ENCODE assay signal across 1 cellular context in the genomic region with DNA sequence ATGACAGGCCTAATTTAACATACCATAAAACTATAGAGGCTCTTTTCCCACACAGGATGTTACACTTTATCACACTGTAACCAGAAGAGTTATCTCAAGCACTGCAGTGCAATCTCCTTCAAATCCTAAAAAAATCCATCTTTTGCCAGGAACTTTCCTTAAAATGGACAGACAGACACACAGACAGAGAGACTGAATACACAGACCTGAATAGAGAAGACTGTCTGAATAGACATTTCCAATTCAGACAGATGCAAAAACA.
TF ChIP-seq lines count a peak whose summit lies in the region.

No MANE protein-coding gene starts in this region.

TF ChIP-seq in A549, 52 proteins besides CTCF, POLR2A, EP300 and RAD21 (continued from another document):
- TF ChIP-seq ZNF302 (CRISPR knock-in tag; IDR thresholded peaks at IDR 0.05) (no peak), FOSL2 (IDR thresholded peaks at IDR 0.05) (no peak), FOSL2 (CRISPR knock-in tag; IDR thresholded peaks at IDR 0.05) (no peak), ZFP36 (IDR thresholded peaks at IDR 0.05; ENCODE audit: borderline replicate concordance, partially characterized antibody) (no peak), CEBPB (IDR thresholded peaks at IDR 0.05) (no peak)
- TF ChIP-seq, protein P1, sequence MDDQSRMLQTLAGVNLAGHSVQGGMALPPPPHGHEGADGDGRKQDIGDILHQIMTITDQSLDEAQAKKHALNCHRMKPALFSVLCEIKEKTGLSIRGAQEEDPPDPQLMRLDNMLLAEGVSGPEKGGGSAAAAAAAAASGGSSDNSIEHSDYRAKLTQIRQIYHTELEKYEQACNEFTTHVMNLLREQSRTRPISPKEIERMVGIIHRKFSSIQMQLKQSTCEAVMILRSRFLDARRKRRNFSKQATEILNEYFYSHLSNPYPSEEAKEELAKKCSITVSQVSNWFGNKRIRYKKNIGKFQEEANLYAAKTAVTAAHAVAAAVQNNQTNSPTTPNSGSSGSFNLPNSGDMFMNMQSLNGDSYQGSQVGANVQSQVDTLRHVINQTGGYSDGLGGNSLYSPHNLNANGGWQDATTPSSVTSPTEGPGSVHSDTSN (IDR thresholded peaks at IDR 0.05): no peak
